Comparison of ENCODE assay signal across 15 cellular contexts in the genomic region with DNA sequence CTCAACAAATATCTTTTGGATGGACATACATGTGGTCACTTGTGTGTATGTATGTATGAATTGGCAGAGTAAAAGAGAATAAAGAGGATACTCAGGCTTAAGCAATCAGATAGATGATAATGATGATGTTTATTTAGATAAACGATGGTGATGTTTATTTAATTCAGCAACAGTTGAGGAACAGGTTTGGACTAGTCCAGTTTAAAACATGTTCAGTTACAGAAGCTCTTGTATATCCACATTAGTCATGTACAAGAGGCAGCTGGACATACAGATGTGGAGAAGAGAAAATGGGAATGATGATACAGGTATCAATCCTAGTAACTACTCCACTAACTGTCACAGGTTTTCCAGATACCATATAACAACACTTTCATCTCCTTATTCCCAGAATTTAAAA.
"Had no signal": no experiment of that assay in that cellular context is flagged by ENCODE, and none has a peak within 500 bp of the region (broad histone marks: within the 10 kb centered on the region; RNA-seq: fewer than 3 reads in every experiment).

No MANE protein-coding gene starts in this region.

- DNase-seq: activated CD4-positive, alpha-beta T cell treated with anti-CD3 and anti-CD28 coated beads for 1 hour; activated CD4-positive, alpha-beta T cell treated with anti-CD3 and anti-CD28 coated beads, Interleukin-2, amount 50 U/mL, for 4 hours; activated naive CD4-positive, alpha-beta T cell treated with anti-CD3 and anti-CD28 coated beads for 36 hours; activated naive CD8-positive, alpha-beta T cell treated with anti-CD3 and anti-CD28 coated beads, Interleukin-2, amount 50 U/mL, for 24 hours; aorta; erythroblast; left cardiac atrium; midbrain; stimulated activated CD4-positive, alpha-beta T cell treated with anti-CD3 and anti-CD28 coated beads, Interleukin-4, amount 100 ng/mL, for 1 hour; stimulated activated naive B cell treated with anti-CD40 and anti-IgM and Interleukin-4, amounts not matched to agents 10 μg/mL and 1 μg/mL and 100 μg/mL, for 72 hours; thyroid gland had no signal

- ATAC-seq: activated naive CD8-positive, alpha-beta T cell treated with anti-CD3 and anti-CD28 coated beads, Interleukin-2, amount 50 U/mL, for 24 hours; activated T-helper 17 cell treated with anti-CD3 and anti-CD28 coated beads, Interleukin-2, amount 50 U/mL, for 72 hours; left cardiac atrium; stimulated activated naive B cell treated with anti-CD40 and anti-IgM and Interleukin-4, amounts not matched to agents 10 μg/mL and 1 μg/mL and 100 μg/mL, for 72 hours had no signal

- H3K27me3 ChIP-seq: cardiac muscle cell, right atrium auricular region, thyroid gland had no signal

- H3K36me3 ChIP-seq: cardiac muscle cell, right atrium auricular region, thyroid gland had no signal

- H3K4me3 ChIP-seq: cardiac muscle cell, lung, right atrium auricular region, thyroid gland had no signal
